In genomic region chr12:128617304-128617833, GRCh38 we compare ENCODE assay signal across 29 cellular contexts.
"Had no signal": no experiment of that assay in that cellular context is flagged by ENCODE, and none has a peak within 500 bp of the region (broad histone marks: within the 10 kb centered on the region; RNA-seq: fewer than 3 reads in every experiment).

No MANE protein-coding gene starts in this region.

- H3K27ac ChIP-seq: left lung, lower lobe of right lung, neural progenitor cell, neutrophil, ovary, suprapubic skin, thoracic aorta, tibial artery, uterus had no signal

- H3K36me3 ChIP-seq: left lung, lower lobe of right lung, neural progenitor cell, neutrophil, ovary, suprapubic skin, thoracic aorta, tibial artery, uterus had no signal

- H3K36me3 Mint-ChIP-seq: immature natural killer cell; naive thymus-derived CD8-positive, alpha-beta T cell; stimulated activated memory B cell treated with anti-CD40 and anti-IgM and Interleukin-4, amounts not matched to agents 10 μg/mL and 1 μg/mL and 100 μg/mL, for 72 hours had no signal

- H3K4me1 ChIP-seq: left lung, lower lobe of right lung, suprapubic skin, tibial artery, uterus had no signal

- H3K27me3 Mint-ChIP-seq: stimulated activated memory B cell treated with anti-CD40 and anti-IgM and Interleukin-4, amounts not matched to agents 10 μg/mL and 1 μg/mL and 100 μg/mL, for 72 hours had no signal

- H3K9me3 Mint-ChIP-seq: immature natural killer cell; nephron; neural progenitor cell; stimulated activated memory B cell treated with anti-CD40 and anti-IgM and Interleukin-4, amounts not matched to agents 10 μg/mL and 1 μg/mL and 100 μg/mL, for 72 hours had no signal

- H3K4me3 Mint-ChIP-seq: immature natural killer cell; naive thymus-derived CD8-positive, alpha-beta T cell; nephron; neural progenitor cell; stimulated activated memory B cell treated with anti-CD40 and anti-IgM and Interleukin-4, amounts not matched to agents 10 μg/mL and 1 μg/mL and 100 μg/mL, for 72 hours had no signal

- H3K9me3 ChIP-seq: left lung, lower lobe of right lung, neutrophil, ovary, thoracic aorta, tibial artery, uterus had no signal

- H3K4me3 ChIP-seq: left lung, lower lobe of right lung, neural progenitor cell, ovary, smooth muscle cell, suprapubic skin, thoracic aorta, tibial artery, uterus had no signal

- H3K27ac Mint-ChIP-seq: nephron; neural progenitor cell; progenitor cell of endocrine pancreas; stimulated activated memory B cell treated with anti-CD40 and anti-IgM and Interleukin-4, amounts not matched to agents 10 μg/mL and 1 μg/mL and 100 μg/mL, for 72 hours had no signal

- H3K4me1 Mint-ChIP-seq: naive thymus-derived CD8-positive, alpha-beta T cell; stimulated activated memory B cell treated with anti-CD40 and anti-IgM and Interleukin-4, amounts not matched to agents 10 μg/mL and 1 μg/mL and 100 μg/mL, for 72 hours had no signal

- DNase-seq: hypothalamus; immature natural killer cell; kidney; left colon; left lung; lower lobe of right lung; mammary epithelial cell; mesenchymal stem cell; naive thymus-derived CD8-positive, alpha-beta T cell; occipital lobe; ovary; retina; right cardiac atrium; stimulated activated CD4-positive, alpha-beta T cell treated with anti-CD3 and anti-CD28 coated beads, Interleukin-1b, Interleukin-23, amount 100 ng/mL, for 48 hours; stimulated activated CD4-positive, alpha-beta T cell treated with anti-CD3 and anti-CD28 coated beads, Interleukin-2, amount 100 ng/mL, for 48 hours; stimulated activated CD4-positive, alpha-beta T cell treated with anti-CD3 and anti-CD28 coated beads, Interleukin-4, amount 100 ng/mL, for 4 hours; stimulated activated CD8-positive, alpha-beta memory T cell treated with anti-CD3 and anti-CD28 coated beads, Interleukin-4, amount 100 ng/mL, for 48 hours; stimulated activated naive CD4-positive, alpha-beta T cell treated with Interleukin-2 at 50 U/mL for 16 hours; tibial artery; trophoblast cell; uterus had no signal
